ENCODE assay signal across 20 cellular contexts in the genomic region with DNA sequence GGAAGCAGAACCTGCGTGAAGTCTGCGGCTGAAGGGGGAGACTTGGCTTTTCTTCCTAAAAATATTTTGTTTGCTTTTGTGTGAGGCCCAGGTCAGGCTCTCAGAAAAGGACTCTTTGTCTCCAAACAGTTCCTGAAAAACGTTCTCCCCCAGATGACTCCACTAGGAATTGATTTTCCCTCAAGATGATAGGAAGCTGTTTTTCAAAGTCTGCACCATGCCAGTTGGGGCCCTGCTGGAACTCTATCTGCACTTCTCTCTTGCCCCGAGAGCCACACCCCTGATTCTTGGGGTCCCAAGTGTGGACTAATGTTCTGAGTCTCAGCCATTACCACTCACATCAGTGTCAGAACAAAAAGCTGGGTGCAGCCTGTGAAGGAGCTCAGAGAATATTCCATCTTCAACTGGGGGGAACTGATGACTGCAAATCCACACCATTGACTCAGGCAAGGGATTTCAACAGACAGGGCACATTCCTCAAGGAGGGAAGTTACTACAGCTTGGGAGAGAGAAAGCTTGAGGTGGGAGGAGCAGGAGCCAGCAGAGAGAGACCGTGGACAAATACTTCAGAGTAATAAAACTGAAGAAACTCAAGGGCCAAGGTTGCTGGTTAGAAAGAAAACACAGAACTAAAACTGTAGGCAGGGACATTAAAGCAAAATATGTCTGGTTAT.
DNase-seq lines count a peak whose midpoint lies in the region; ATAC-seq and TF ChIP-seq lines count a peak whose summit lies in the region.
"Had no signal": no experiment of that assay in that cellular context is flagged by ENCODE, and none has a peak within 500 bp of the region (broad histone marks: within the 10 kb centered on the region; RNA-seq: fewer than 3 reads in every experiment).

No MANE protein-coding gene starts in this region.

- H3K9me3 Mint-ChIP-seq in endothelial cell (ENCODE audit: unreplicated experiment), result no peaks in the 10 kb centered on the region
- H3K9me3 Mint-ChIP-seq: activated naive CD4-positive, alpha-beta T cell treated with anti-CD3 and anti-CD28 coated beads for 36 hours; effector memory CD8-positive, alpha-beta T cell; immature natural killer cell had no signal

- H3K27ac Mint-ChIP-seq in endothelial cell (ENCODE audit: unreplicated experiment), result no peak overlapping the region
- H3K27ac Mint-ChIP-seq: activated naive CD4-positive, alpha-beta T cell treated with anti-CD3 and anti-CD28 coated beads for 36 hours; effector memory CD8-positive, alpha-beta T cell had no signal

- H4K20me1 ChIP-seq in SK-N-SH (ENCODE audit: insufficient read depth), result no peaks in the 10 kb centered on the region

- POLR2A ChIA-PET in SK-N-SH (lab: Yijun Ruan, JAX), result no interaction called here

- no peak overlapping the region for H3K9ac ChIP-seq in SK-N-SH

- no peak overlapping the region for H3K27ac ChIP-seq in SK-N-SH (ENCODE audit: low read depth in 2 of 2, low read length in 1 of 2)
- H3K27ac ChIP-seq: 22Rv1, SJCRH30, tibial nerve had no signal

- H3K4me1 ChIP-seq in SK-N-SH (ENCODE audit: control insufficient read depth in 1 of 2, insufficient read depth in 2 of 2, low read depth in 1 of 2, low read length in 1 of 2), result no peaks in the 10 kb centered on the region; a peak in 1 of 4 replicates
- H3K4me1 ChIP-seq: SJCRH30, tibial nerve had no signal

- ATAC-seq in SK-N-SH treated with all-trans-retinoic acid at 6 μM for 48 hours (peak; percentile 76), GM21576 (IDR thresholded peaks at IDR 0.05; ENCODE audit: unreplicated experiment) (no peak)
- ATAC-seq: effector memory CD8-positive, alpha-beta T cell had no signal

- no peaks in the 10 kb centered on the region for H3K79me2 ChIP-seq in SK-N-SH (ENCODE audit: insufficient read depth)

- no peak overlapping the region for H2AFZ ChIP-seq in SK-N-SH (ENCODE audit: low read depth)

- H3K4me1 Mint-ChIP-seq in endothelial cell (ENCODE audit: unreplicated experiment), result no peaks in the 10 kb centered on the region

- H3K36me3 Mint-ChIP-seq in endothelial cell (ENCODE audit: low read depth, unreplicated experiment), result no peaks in the 10 kb centered on the region
- H3K36me3 Mint-ChIP-seq: immature natural killer cell had no signal

- no peaks in the 10 kb centered on the region for H3K27me3 ChIP-seq in SK-N-SH (ENCODE audit: insufficient read depth)
- H3K27me3 ChIP-seq: SJCRH30, tibial nerve had no signal

- TF ChIP-seq CTCF in SK-N-SH (IDR thresholded peaks at IDR 0.05) (no peak), fibroblast of villous mesenchyme (IDR thresholded peaks at IDR 0.05; ENCODE audit: insufficient read depth, low read depth, low read length) (no peak), endothelial cell (IDR thresholded peaks at IDR 0.05; ENCODE audit: unreplicated experiment) (no peak)

- DNase-seq in SK-N-SH (no peak), amniotic epithelial cell (ENCODE audit: low read depth) (peak; percentile 92), fibroblast of villous mesenchyme (ENCODE audit: low read depth) (peak; percentile 52), stromal cell of bone marrow (ENCODE audit: low read depth) (peak; percentile 44), dermis blood vessel endothelial cell (no peak), endothelial cell (ENCODE audit: low spot score) (no peak)
- DNase-seq: activated CD4-positive, alpha-beta T cell treated with anti-CD3 and anti-CD28 coated beads for 4 hours; activated CD8-positive, alpha-beta memory T cell treated with anti-CD3 and anti-CD28 coated beads, Interleukin-2, amount 50 U/mL, for 4 hours; activated naive CD4-positive, alpha-beta T cell treated with anti-CD3 and anti-CD28 coated beads for 36 hours; effector memory CD8-positive, alpha-beta T cell; immature natural killer cell; midbrain; NCI-H1694; NCI-H510A treated with DMSO at 0.1 percent for 48 hours; SJCRH30; T-helper 9 cell had no signal

- no peaks in the 10 kb centered on the region for H3K27me3 Mint-ChIP-seq in endothelial cell (ENCODE audit: unreplicated experiment)
- H3K27me3 Mint-ChIP-seq: effector memory CD8-positive, alpha-beta T cell had no signal

- no peaks in the 10 kb centered on the region for H3K9me3 ChIP-seq in SK-N-SH
- H3K9me3 ChIP-seq: SJCRH30, tibial nerve had no signal

- TF ChIP-seq RAD21 in SK-N-SH (IDR thresholded peaks at IDR 0.05; ENCODE audit: low read length), result no peak

- H3F3A ChIP-seq in SK-N-SH (replicated peaks; ENCODE audit: insufficient read depth), result no peaks in the 10 kb centered on the region

- H3K4me2 ChIP-seq in SK-N-SH, result no peak overlapping the region

- no peak for TF ChIP-seq EP300 in SK-N-SH (IDR thresholded peaks at IDR 0.05; ENCODE audit: borderline replicate concordance in 1 of 2, low read depth in 1 of 2, low read length in 1 of 2)

- CTCF ChIA-PET in SK-N-SH (lab: Yijun Ruan, JAX), result no interaction called here

- H3K9me2 ChIP-seq in SK-N-SH, result no peaks in the 10 kb centered on the region

- H3K4me3 ChIP-seq in SK-N-SH (ENCODE audit: low read depth in 2 of 2, low read length in 1 of 2), result no peak overlapping the region
- H3K4me3 ChIP-seq in fibroblast of villous mesenchyme (ENCODE audit: low read depth, low read length), result no peak overlapping the region
- H3K4me3 ChIP-seq: SJCRH30, tibial nerve had no signal

- H3K36me3 ChIP-seq in SK-N-SH (replicated peaks in 1 of 2; ENCODE audit: control insufficient read depth in 1 of 2, insufficient read depth in 2 of 2, low read length in 1 of 2), result no peaks in the 10 kb centered on the region
- H3K36me3 ChIP-seq: SJCRH30, tibial nerve had no signal

- no peak overlapping the region for H3K4me3 Mint-ChIP-seq in endothelial cell (ENCODE audit: unreplicated experiment)
- H3K4me3 Mint-ChIP-seq: activated naive CD4-positive, alpha-beta T cell treated with anti-CD3 and anti-CD28 coated beads for 36 hours; effector memory CD8-positive, alpha-beta T cell; immature natural killer cell had no signal

- WGBS in SK-N-SH (ENCODE audit: low lambda C conversion rate), result 73% methylated on average over 5 of the region's 5 CpGs

TF ChIP-seq in SK-N-SH treated with all-trans-retinoic acid at 6 μM for 48 hours, 23 proteins besides CTCF, POLR2A, EP300 and RAD21 (continues in another document):
- TF ChIP-seq POU6F1 (CRISPR knock-in tag; IDR thresholded peaks at IDR 0.05; ENCODE audit: borderline replicate concordance, low read depth), result no peak
- no peak for TF ChIP-seq ZFP3 (CRISPR knock-in tag; IDR thresholded peaks at IDR 0.05)
- no peak for TF ChIP-seq OSR1 (CRISPR knock-in tag; IDR thresholded peaks at IDR 0.05)
- TF ChIP-seq GLIS3 (CRISPR knock-in tag; IDR thresholded peaks at IDR 0.05), result no peak
- TF ChIP-seq ARNTL (CRISPR knock-in tag; IDR thresholded peaks at IDR 0.05; ENCODE audit: borderline replicate concordance, low read depth), result no peak
- no peak for TF ChIP-seq CSDC2 (CRISPR knock-in tag; IDR thresholded peaks at IDR 0.05)
- no peak for TF ChIP-seq RARB (CRISPR knock-in tag; IDR thresholded peaks at IDR 0.05)
- no peak for TF ChIP-seq BACH2 (CRISPR knock-in tag; IDR thresholded peaks at IDR 0.05; ENCODE audit: borderline replicate concordance)
- TF ChIP-seq ZNF70 (CRISPR knock-in tag; IDR thresholded peaks at IDR 0.05), result no peak

TF ChIP-seq in SK-N-SH, 30 proteins besides CTCF, POLR2A, EP300 and RAD21:
- TF ChIP-seq NRF1 (IDR thresholded peaks at IDR 0.05; ENCODE audit: low read depth, low read length), result no peak
- no peak for TF ChIP-seq GATA2 (CRISPR knock-in tag; IDR thresholded peaks at IDR 0.05)
- no peak for TF ChIP-seq GABPA (IDR thresholded peaks at IDR 0.05; ENCODE audit: low read depth)
- TF ChIP-seq, protein P1, sequence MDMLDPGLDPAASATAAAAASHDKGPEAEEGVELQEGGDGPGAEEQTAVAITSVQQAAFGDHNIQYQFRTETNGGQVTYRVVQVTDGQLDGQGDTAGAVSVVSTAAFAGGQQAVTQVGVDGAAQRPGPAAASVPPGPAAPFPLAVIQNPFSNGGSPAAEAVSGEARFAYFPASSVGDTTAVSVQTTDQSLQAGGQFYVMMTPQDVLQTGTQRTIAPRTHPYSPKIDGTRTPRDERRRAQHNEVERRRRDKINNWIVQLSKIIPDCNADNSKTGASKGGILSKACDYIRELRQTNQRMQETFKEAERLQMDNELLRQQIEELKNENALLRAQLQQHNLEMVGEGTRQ (IDR thresholded peaks at IDR 0.05; ENCODE audit: borderline replicate concordance, low read depth, low read length), result no peak
- TF ChIP-seq TCF12 (IDR thresholded peaks at IDR 0.05), result no peak
- TF ChIP-seq MXI1 (IDR thresholded peaks at IDR 0.05; ENCODE audit: low read depth, low read length), result no peak
- no peak for TF ChIP-seq RFX5 (IDR thresholded peaks at IDR 0.05; ENCODE audit: low read length)
- TF ChIP-seq IRF3 (IDR thresholded peaks at IDR 0.05; ENCODE audit: low read depth, low read length), result no peak
- TF ChIP-seq ELF1 (IDR thresholded peaks at IDR 0.05), result no peak
- no peak for TF ChIP-seq CHD2 (IDR thresholded peaks at IDR 0.05; ENCODE audit: low read length, partially characterized antibody)
- TF ChIP-seq EZH2phosphoT487 (IDR thresholded peaks at IDR 0.05; ENCODE audit: borderline replicate concordance, low read depth), result no peak
- TF ChIP-seq POLR2AphosphoS5 (IDR thresholded peaks at IDR 0.05; ENCODE audit: low read depth, low read length), result no peak
- no peak for TF ChIP-seq FOXJ3 (CRISPR knock-in tag; IDR thresholded peaks at IDR 0.05)
- no peak for TF ChIP-seq TEAD4 (IDR thresholded peaks at IDR 0.05; ENCODE audit: borderline replicate concordance, insufficient read depth)
- TF ChIP-seq USF1 (IDR thresholded peaks at IDR 0.05; ENCODE audit: borderline replicate concordance, low read depth), result no peak
- no peak for TF ChIP-seq NFIC (IDR thresholded peaks at IDR 0.05; ENCODE audit: borderline replicate concordance)
- TF ChIP-seq MEF2A (IDR thresholded peaks at IDR 0.05; ENCODE audit: borderline replicate concordance, low read depth), result no peak
- no peak for TF ChIP-seq RCOR1 (IDR thresholded peaks at IDR 0.05; ENCODE audit: low read length)

Comparison
In these comparisons a context has a peak if more than half of its experiments do, and no peak if none do; other contexts are left out.
1. DNase-seq: peak in amniotic epithelial cell (single experiment), fibroblast of villous mesenchyme (single experiment) and stromal cell of bone marrow (single experiment); none in SK-N-SH (single experiment), dermis blood vessel endothelial cell (single experiment) and endothelial cell (single experiment).